16 cellular contexts compared by ENCODE assay signal in genomic region chr5:69129413-69129812, GRCh38.
DNase-seq lines count a peak whose midpoint lies in the region; ATAC-seq lines count a peak whose summit lies in the region.
"Had no signal": no experiment of that assay in that cellular context is flagged by ENCODE, and none has a peak within 500 bp of the region (broad histone marks: within the 10 kb centered on the region; RNA-seq: fewer than 3 reads in every experiment).

No MANE protein-coding gene starts in this region.

- DNase-seq in EL (peak; percentile 74), RKO (ENCODE audit: low spot score) (peak; percentile 23), fibroblast of gingiva (ENCODE audit: low read depth) (peak; percentile 93), skeletal muscle cell (ENCODE audit: low read depth) (peak; percentile 37)
- DNase-seq: activated CD4-positive, alpha-beta T cell treated with anti-CD3 and anti-CD28 coated beads, Interleukin-2, amount 50 U/mL, for 4 hours; body of pancreas; endodermal cell; hypothalamus; NCI-H187 treated with DMSO at 0.1 percent for 48 hours; nephron progenitor cell; stomach had no signal

- no peak overlapping the region for H3K4me3 ChIP-seq in skeletal muscle cell (ENCODE audit: low read depth, low read length)
- H3K4me3 ChIP-seq: body of pancreas, stomach had no signal

- ATAC-seq in HG03108 (IDR thresholded peaks at IDR 0.05; ENCODE audit: unreplicated experiment): no peak
- no peak for ATAC-seq in HG02610 (IDR thresholded peaks at IDR 0.05; ENCODE audit: unreplicated experiment)
- no peak for ATAC-seq in GM21576 (IDR thresholded peaks at IDR 0.05; ENCODE audit: unreplicated experiment)
- ATAC-seq: body of pancreas, right cardiac atrium, Right ventricle myocardium inferior had no signal

Comparison
In these comparisons a context has a peak if more than half of its experiments do, and no peak if none do; other contexts are left out.
1. DNase-seq: peak in every context shown above with its lines; median percentile 93 in fibroblast of gingiva; 74 in EL; 37 in skeletal muscle cell; 23 in RKO.